In genomic region chr6:114747995-114748625, GRCh38 we compare ENCODE assay signal across 8 cellular contexts.
DNase-seq lines count a peak whose midpoint lies in the region; ATAC-seq and FAIRE-seq lines count a peak whose summit lies in the region.

No MANE protein-coding gene starts in this region.

- no peak overlapping the region for H3K27ac Mint-ChIP-seq in activated naive CD8-positive, alpha-beta T cell treated with anti-CD3 and anti-CD28 coated beads for 36 hours

- no peak overlapping the region for H3K4me3 Mint-ChIP-seq in activated naive CD8-positive, alpha-beta T cell treated with anti-CD3 and anti-CD28 coated beads for 36 hours

- no peaks in the 10 kb centered on the region for H3K9me3 Mint-ChIP-seq in activated naive CD8-positive, alpha-beta T cell treated with anti-CD3 and anti-CD28 coated beads for 36 hours

- ATAC-seq in GM18907 (IDR thresholded peaks at IDR 0.05; ENCODE audit: unreplicated experiment), result peak; percentile 71

- DNase-seq in COLO829 (ENCODE audit: low spot score) (peak; percentile 4), NCI-H1105 (lab: John Stamatoyannopoulos, UW) (peak; percentile 39), hypothalamus (lab: John Stamatoyannopoulos, UW) (peak in 26 of 51 donors; percentile 0 to 61 (median 13)), activated gamma-delta T cell (lab: John Stamatoyannopoulos, UW) (no peak), RCC 7860 (ENCODE audit: low spot score) (no peak)
- DNase-seq in activated naive CD8-positive, alpha-beta T cell treated with anti-CD3 and anti-CD28 coated beads for 36 hours, result peak; percentile 8
- DNase-seq in stimulated activated CD4-positive, alpha-beta T cell treated with anti-CD3 and anti-CD28 coated beads, Interleukin-4, amount 100 ng/mL, for 24 hours, result peak; percentile 5

- no peaks in the 10 kb centered on the region for H3K36me3 Mint-ChIP-seq in activated naive CD8-positive, alpha-beta T cell treated with anti-CD3 and anti-CD28 coated beads for 36 hours

- no peaks in the 10 kb centered on the region for H3K27me3 Mint-ChIP-seq in activated naive CD8-positive, alpha-beta T cell treated with anti-CD3 and anti-CD28 coated beads for 36 hours

- FAIRE-seq in RCC 7860 (lab: Jason Lieb, UNC), result no peak

- H3K4me1 Mint-ChIP-seq in activated naive CD8-positive, alpha-beta T cell treated with anti-CD3 and anti-CD28 coated beads for 36 hours, result no peaks in the 10 kb centered on the region

Comparison
In these comparisons a context has a peak if more than half of its experiments do, and no peak if none do; other contexts are left out.
1. DNase-seq: peak in COLO829 (single experiment), NCI-H1105 (single experiment), activated naive CD8-positive, alpha-beta T cell treated with anti-CD3 and anti-CD28 coated beads for 36 hours (single experiment), hypothalamus (26 of 51) and stimulated activated CD4-positive, alpha-beta T cell treated with anti-CD3 and anti-CD28 coated beads, Interleukin-4, amount 100 ng/mL, for 24 hours (single experiment); none in activated gamma-delta T cell (single experiment) and RCC 7860 (single experiment).